In the genomic region with DNA sequence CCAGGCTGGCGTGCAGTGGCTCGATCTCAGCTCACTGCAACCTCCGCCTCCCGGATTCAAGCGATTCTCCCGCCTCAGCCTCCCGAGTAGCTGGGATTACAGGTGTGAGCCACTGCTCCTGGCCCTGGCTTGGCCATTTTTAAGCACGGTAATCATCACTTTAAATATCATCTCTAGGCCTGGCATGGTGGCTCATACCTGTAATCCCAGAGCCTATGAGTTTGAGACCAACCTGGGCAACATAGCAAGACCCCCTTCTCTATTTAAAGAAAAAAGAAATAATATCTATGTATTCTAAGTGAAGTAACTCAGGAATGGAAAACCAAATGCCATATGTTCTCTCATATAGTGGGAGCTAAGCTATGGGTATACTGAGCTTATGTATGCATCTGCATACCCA, we compare ENCODE assay signal across 12 cellular contexts. TPM values are rescaled to one million over a fixed set of nuclear protein-coding genes. Genes with fewer than 3 reads are reported as not detected.
"Had no signal": no experiment of that assay in that cellular context is flagged by ENCODE, and none has a peak within 500 bp of the region (broad histone marks: within the 10 kb centered on the region; RNA-seq: fewer than 3 reads in every experiment).

No MANE protein-coding gene starts in this region.

RNA-seq across cellular contexts. Expression of a gene that starts 4.8 kb away (rescaled TPM):
- total RNA-seq: activated CD4-positive, alpha-beta memory T cell treated with anti-CD3 and anti-CD28 coated beads for 36 hours; activated CD4-positive, alpha-beta memory T cell treated with anti-CD3 and anti-CD28 coated beads, Interleukin-2, amount 10 ng/mL, durations not matched to agents 7 days and 5 days; activated CD4-positive, alpha-beta T cell treated with anti-CD3 and anti-CD28 coated beads for 36 hours; activated CD4-positive, alpha-beta T cell treated with anti-CD3 and anti-CD28 coated beads, Interleukin-2, amount 10 ng/mL, durations not matched to agents 24 days and 14 days; activated CD4-positive, alpha-beta T cell treated with anti-CD3 and anti-CD28 coated beads, Interleukin-2, amount 10 ng/mL, durations not matched to agents 7 days and 5 days; activated CD8-positive, alpha-beta memory T cell treated with anti-CD3 and anti-CD28 coated beads for 36 hours; activated CD8-positive, alpha-beta memory T cell treated with anti-CD3 and anti-CD28 coated beads, Interleukin-2, amount 10 ng/mL, durations not matched to agents 7 days and 5 days; activated CD8-positive, alpha-beta T cell treated with anti-CD3 and anti-CD28 coated beads for 36 hours; activated CD8-positive, alpha-beta T cell treated with anti-CD3 and anti-CD28 coated beads, Interleukin-2, amount 10 ng/mL, durations not matched to agents 7 days and 5 days; T-helper 1 cell treated with Interleukin-12 subunit alpha and Interleukin-12 subunit beta and Interleukin-4 antibody, amounts not matched to agents 30 ng/mL and 1 ng/mL, for 36 hours; T-helper 2 cell treated with Interferon-gamma antibody and Interleukin-4, amounts not matched to agents 100 ng/mL and 5 ng/mL, for 36 hours; WTC11 had no signal
